Comparison of ENCODE assay signal across 8 cellular contexts in the genomic region with DNA sequence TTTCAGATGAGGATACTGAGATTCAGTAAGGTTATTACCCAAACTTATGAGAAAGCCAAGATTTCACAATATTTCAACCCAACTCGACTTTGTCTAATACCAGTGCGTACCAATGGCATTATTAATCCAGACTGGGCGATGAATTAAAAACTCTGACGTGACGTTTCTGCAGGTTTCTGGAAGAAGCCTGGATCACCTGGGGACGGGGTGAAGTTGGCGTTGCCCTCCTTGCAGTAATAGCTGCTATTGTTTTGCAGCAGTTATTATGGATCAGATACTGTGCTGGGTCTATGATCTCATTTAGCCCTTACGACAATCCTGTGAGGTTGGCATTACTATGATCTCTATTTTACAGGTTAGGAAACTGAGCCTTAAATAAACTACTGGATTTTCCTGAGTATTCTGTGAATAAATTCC. TPM values are rescaled to one million over a fixed set of nuclear protein-coding genes. Genes with fewer than 3 reads are reported as not detected.
DNase-seq lines count a peak whose midpoint lies in the region; ATAC-seq and TF ChIP-seq lines count a peak whose summit lies in the region.

No MANE protein-coding gene starts in this region.

- H3K36me3 Mint-ChIP-seq in activated T-helper 17 cell treated with anti-CD3 and anti-CD28 coated beads, Interleukin-2, amount 50 U/mL, for 72 hours (ENCODE audit: low read depth) = peaks cover 45% of the 10 kb centered on the region

- peak overlapping the region; percentile 78 for H3K4me2 ChIP-seq in hepatocyte

- no peaks in the 10 kb centered on the region for H3K9me3 Mint-ChIP-seq in activated T-helper 17 cell treated with anti-CD3 and anti-CD28 coated beads, Interleukin-2, amount 50 U/mL, for 72 hours

- H3K27me3 ChIP-seq in hepatocyte = no peaks in the 10 kb centered on the region

- peak; percentile 6 for ATAC-seq in HG03095 (IDR thresholded peaks at IDR 0.05; ENCODE audit: unreplicated experiment)
- ATAC-seq in activated T-helper 17 cell treated with anti-CD3 and anti-CD28 coated beads, Interleukin-2, amount 50 U/mL, for 72 hours (replicated peaks) = peak; percentile 19

- 16% methylated on average over 8 of the region's 8 CpGs for WGBS in hepatocyte (ENCODE audit: low lambda C conversion rate, missing lambda C conversion rate)

- peaks cover 35% of the 10 kb centered on the region for H3K79me2 ChIP-seq in hepatocyte

- H3K9me2 ChIP-seq in hepatocyte (replicated peaks; ENCODE audit: insufficient read depth) = no peaks in the 10 kb centered on the region

- peak overlapping the region; percentile 94 for H3K4me3 Mint-ChIP-seq in activated T-helper 17 cell treated with anti-CD3 and anti-CD28 coated beads, Interleukin-2, amount 50 U/mL, for 72 hours

- no peak for TF ChIP-seq CTCF in hepatocyte (IDR thresholded peaks at IDR 0.05; ENCODE audit: poor library complexity)

- H3K27me3 Mint-ChIP-seq in activated T-helper 17 cell treated with anti-CD3 and anti-CD28 coated beads, Interleukin-2, amount 50 U/mL, for 72 hours = peaks cover 6% of the 10 kb centered on the region

- H3K36me3 ChIP-seq in hepatocyte (replicated peaks; ENCODE audit: insufficient read depth, low read depth) = no peaks in the 10 kb centered on the region

- no peaks in the 10 kb centered on the region for H3K9me3 ChIP-seq in hepatocyte (ENCODE audit: low read depth)

- peak overlapping the region; percentile 98 for H3K27ac Mint-ChIP-seq in activated T-helper 17 cell treated with anti-CD3 and anti-CD28 coated beads, Interleukin-2, amount 50 U/mL, for 72 hours

- peaks cover 23% of the 10 kb centered on the region for H3K4me1 Mint-ChIP-seq in activated T-helper 17 cell treated with anti-CD3 and anti-CD28 coated beads, Interleukin-2, amount 50 U/mL, for 72 hours

- H3K4me1 ChIP-seq in hepatocyte (ENCODE audit: insufficient read depth) = peaks cover 11% of the 10 kb centered on the region

- H3K27ac ChIP-seq in hepatocyte (peak overlapping the region; percentile 94), skin epidermis (peak overlapping the region in 20 of 21 experiments; percentile 83 to 98 (median 94))

- peaks cover 24% of the 10 kb centered on the region for H4K20me1 ChIP-seq in hepatocyte (ENCODE audit: insufficient read depth, poor library complexity, severe bottlenecking)

- peak overlapping the region; percentile 72 for H2AFZ ChIP-seq in hepatocyte

- peak; percentile 32 for DNase-seq in NCI-H1105 (lab: John Stamatoyannopoulos, UW)
- DNase-seq in NCI-H1105 treated with DMSO at 0.1 percent for 48 hours (lab: John Stamatoyannopoulos, UW) = no peak
- peak; percentile 20 for DNase-seq in hepatocyte (ENCODE audit: low spot score)
- no peak for DNase-seq in ecto neural progenitor cell (ENCODE audit: low spot score)
- no peak for DNase-seq in GDM1 (lab: John Stamatoyannopoulos, UW)

- peak overlapping the region; percentile 20 for H3K4me3 ChIP-seq in hepatocyte
- peak overlapping the region; percentile 62 to 95 (median 78) for H3K4me3 ChIP-seq in skin epidermis

RNA-seq across cellular contexts. Expression of gene CDC5L, which starts 0.6 kb away (rescaled TPM):
- 10 to 100 TPM; 25.8 to 26.0 TPM for total RNA-seq in activated T-helper 17 cell treated with anti-CD3 and anti-CD28 coated beads, Interleukin-2, amount 50 U/mL, for 72 hours
- 22.8 and 23.1 TPM in 2 replicates for total RNA-seq in hepatocyte
- polyA plus RNA-seq in hepatocyte = 10.0 and 12.5 TPM in 2 replicates

RNA-seq across cellular contexts. Expression of gene SPATS1, which starts 44.5 kb away (rescaled TPM):
- not detected for total RNA-seq in activated T-helper 17 cell treated with anti-CD3 and anti-CD28 coated beads, Interleukin-2, amount 50 U/mL, for 72 hours
- total RNA-seq in hepatocyte = not detected in 2 replicates
- polyA plus RNA-seq in hepatocyte = not detected in 2 replicates

Comparison
In these comparisons a context has a peak if more than half of its experiments do, and no peak if none do; other contexts are left out.
1. DNase-seq: peak in NCI-H1105 (single experiment) and hepatocyte (single experiment); none in NCI-H1105 treated with DMSO at 0.1 percent for 48 hours (single experiment), ecto neural progenitor cell (single experiment) and GDM1 (single experiment).